Comparison of ENCODE assay signal across 22 cellular contexts in genomic region chr2:9970386-9971044, GRCh38. TPM values are rescaled to one million over a fixed set of nuclear protein-coding genes. Genes with fewer than 3 reads are reported as not detected.
DNase-seq lines count a peak whose midpoint lies in the region; ATAC-seq, FAIRE-seq and TF ChIP-seq lines count a peak whose summit lies in the region.
"Had no signal": no experiment of that assay in that cellular context is flagged by ENCODE, and none has a peak within 500 bp of the region (broad histone marks: within the 10 kb centered on the region; RNA-seq: fewer than 3 reads in every experiment).

No MANE protein-coding gene starts in this region.

- TF ChIP-seq RAD21 in IMR-90 (IDR thresholded peaks at IDR 0.05; ENCODE audit: low read length), result no peak
- no peak for TF ChIP-seq RAD21 in HepG2 (CRISPR knock-in tag; IDR thresholded peaks at IDR 0.05)

- H3K27me3 ChIP-seq in IMR-90 (ENCODE audit: control insufficient read depth, insufficient read depth, low read length) (no peaks in the 10 kb centered on the region), ectodermal cell (ENCODE audit: control insufficient read depth, insufficient read depth, low read length, poor library complexity, severe bottlenecking) (no peaks in the 10 kb centered on the region), mesenchymal stem cell (ENCODE audit: control insufficient read depth in 1 of 2, insufficient read depth in 1 of 2, low read length in 2 of 2) (no peaks in the 10 kb centered on the region), suprapubic skin (no peaks in the 10 kb centered on the region), HepG2 (ENCODE audit: control insufficient read depth in 1 of 2, insufficient read depth in 2 of 2, low read length in 2 of 2) (no peaks in the 10 kb centered on the region)

- H2AFZ ChIP-seq in IMR-90 (replicated peaks; ENCODE audit: low read length, poor library complexity) (peak overlapping the region; percentile 56), mesenchymal stem cell (ENCODE audit: low read depth, low read length) (no peak overlapping the region), HepG2 (ENCODE audit: low read length) (no peak overlapping the region)
- H2AFZ ChIP-seq: GM23338 had no signal

- H3K18ac ChIP-seq in IMR-90 (ENCODE audit: low read depth, low read length), result peak overlapping the region; percentile 64
- H3K18ac ChIP-seq in mesenchymal stem cell (ENCODE audit: low read depth in 1 of 2, low read length in 2 of 2), result no peak overlapping the region

- TF ChIP-seq CTCF in IMR-90 (conservative IDR thresholded peaks at IDR 0.05; ENCODE audit: low read depth, low read length) (no peak), suprapubic skin (IDR thresholded peaks at IDR 0.05) (no peak), HepG2 (CRISPR knock-in tag; IDR thresholded peaks at IDR 0.05) (no peak)

- H3K4me1 ChIP-seq in IMR-90 (ENCODE audit: control insufficient read depth, insufficient read depth, low read length) (peaks cover 32% of the 10 kb centered on the region), ectodermal cell (ENCODE audit: control insufficient read depth, insufficient read depth, low read length) (peaks cover 45% of the 10 kb centered on the region), mesenchymal stem cell (ENCODE audit: control insufficient read depth, insufficient read depth, low read depth, low read length) (peaks cover 12% of the 10 kb centered on the region), suprapubic skin (peaks cover 58% of the 10 kb centered on the region), HepG2 (ENCODE audit: insufficient read depth, low read length) (no peaks in the 10 kb centered on the region)

- ATAC-seq in IMR-90 (ENCODE audit: low read depth), result no peak
- ATAC-seq in HepG2, result no peak
- ATAC-seq in HG02870 (IDR thresholded peaks at IDR 0.05; ENCODE audit: unreplicated experiment), result no peak
- ATAC-seq in HG03159 (IDR thresholded peaks at IDR 0.05; ENCODE audit: unreplicated experiment), result no peak
- ATAC-seq: GM23338; stimulated activated effector memory CD8-positive, alpha-beta T cell treated with anti-CD3 and anti-CD28 coated beads, Interleukin-12 subunit alpha, Interleukin-12 subunit beta, amount 100 ng/mL, for 72 hours had no signal

- H2AK9ac ChIP-seq in IMR-90 (replicated peaks; ENCODE audit: low read depth, low read length, poor library complexity), result no peak overlapping the region

- H3K56ac ChIP-seq in IMR-90 (ENCODE audit: extremely low read depth, insufficient read depth, low read length), result no peak overlapping the region

- BruUV-seq in IMR-90 (replicated peaks; lab: Mats Ljungman, UMichigan) (no TSS peak), HepG2 (replicated peaks; lab: Mats Ljungman, UMichigan) (no TSS peak)

- no peak for TF ChIP-seq EP300 in suprapubic skin (IDR thresholded peaks at IDR 0.05)
- TF ChIP-seq EP300 in HepG2 (IDR thresholded peaks at IDR 0.05; ENCODE audit: low read depth in 2 of 2, low read length in 2 of 2), result no peak
- no peak for TF ChIP-seq EP300 in HepG2 (CRISPR knock-in tag; IDR thresholded peaks at IDR 0.05; ENCODE audit: borderline replicate concordance)

- H2BK12ac ChIP-seq in mesenchymal stem cell (ENCODE audit: low read length in 2 of 2), result no peak overlapping the region

- H3K27ac ChIP-seq in IMR-90 (ENCODE audit: insufficient read depth, low read length), result peak overlapping the region; percentile 76; the same call in 1 of the 2 replicates
- peak overlapping the region; percentile 88 for H3K27ac ChIP-seq in ectodermal cell (ENCODE audit: insufficient read depth, low read depth, low read length, poor library complexity, severe bottlenecking)
- no peak overlapping the region for H3K27ac ChIP-seq in mesenchymal stem cell (ENCODE audit: low read length, poor library complexity, severe bottlenecking)
- peak overlapping the region; percentile 87 for H3K27ac ChIP-seq in suprapubic skin
- H3K27ac ChIP-seq in HepG2 (ENCODE audit: extremely low read length, insufficient read depth, low read length), result no peak overlapping the region
- H3K27ac ChIP-seq: thoracic aorta had no signal

- 56% methylated on average over 2 of the region's 10 CpGs; no CpG with 5 or more reads in 1 of the 2 experiments for WGBS in IMR-90 (ENCODE audit: extremely low coverage in 2 of 2, insufficient read length in 1 of 2), 2 experiments
- WGBS in ectodermal cell, 2 experiments, result 70 to 76% methylated on average over 10 of the region's 10 CpGs
- WGBS in mesenchymal stem cell, result 82% methylated on average over 10 of the region's 10 CpGs
- 57% methylated on average over 10 of the region's 10 CpGs for whole genome bisulfite sequencing in suprapubic skin
- 91% methylated on average over 10 of the region's 10 CpGs for WGBS in HepG2 (ENCODE audit: low lambda C conversion rate)

- peak overlapping the region; percentile 49; the same call in 1 of the 2 replicates for H3K14ac ChIP-seq in IMR-90 (replicated peaks; ENCODE audit: low read depth, low read length)
- no peak overlapping the region for H3K14ac ChIP-seq in mesenchymal stem cell (ENCODE audit: low read length in 2 of 2)

- H4K5ac ChIP-seq in IMR-90 (ENCODE audit: low read depth, low read length), result peak overlapping the region; percentile 75

- H4K8ac ChIP-seq in IMR-90 (ENCODE audit: low read depth in 2 of 2, low read length in 2 of 2), result peak overlapping the region in 1 of 2 experiments; percentile 62; a peak in 1 of 4 replicates
- no peak overlapping the region for H4K8ac ChIP-seq in mesenchymal stem cell (ENCODE audit: low read length)

- peak overlapping the region; percentile 41 for H4K91ac ChIP-seq in IMR-90 (ENCODE audit: insufficient read depth, low read depth, low read length)
- no peak overlapping the region for H4K91ac ChIP-seq in mesenchymal stem cell (ENCODE audit: low read length)

- peak overlapping the region; percentile 62; the same call in 1 of the 2 replicates for H3K4ac ChIP-seq in IMR-90 (ENCODE audit: low read depth, low read length)
- H3K4ac ChIP-seq in mesenchymal stem cell (ENCODE audit: low read depth in 1 of 2, low read length in 2 of 2), result no peak overlapping the region

- DNase-seq in IMR-90, result no peak
- DNase-seq in mesenchymal stem cell, result no peak
- DNase-seq in suprapubic skin (ENCODE audit: low spot score in 2 of 2), result no peak
- DNase-seq in HepG2 (ENCODE audit: low spot score), result no peak
- DNase-seq in GM19239 (ENCODE audit: insufficient read length, low spot score), result no peak
- DNase-seq: activated CD4-positive, alpha-beta T cell treated with anti-CD3 and anti-CD28 coated beads, Interleukin-2, amount 50 U/mL, for 4 hours; amygdala; central memory CD4-positive, alpha-beta T cell; hippocampal formation; Karpas-422; kidney glomerular epithelial cell; midbrain; NCI-H1930; NCI-H526 treated with DMSO at 0.1 percent for 48 hours; retina; SHP77 had no signal

- H3K9ac ChIP-seq in IMR-90 (ENCODE audit: low read depth, low read length) (no peak overlapping the region), mesenchymal stem cell (ENCODE audit: low read length) (peak overlapping the region; percentile 58), HepG2 (ENCODE audit: insufficient read depth, low read depth, low read length) (no peak overlapping the region)

- CTCF ChIA-PET in IMR-90 (lab: Yijun Ruan, JAX) (interaction anchor here (0.7 kb wide), 1 partner anchor 66 kb away, joined by 3 read pairs; no protein-coding TSS in a partner anchor), HepG2 (lab: Yijun Ruan, JAX; ENCODE audit: low intra/inter-chr PET ratio, low total read pairs) (no interaction called here)

- H3K4me3 ChIP-seq in IMR-90 (ENCODE audit: insufficient read depth, low read depth, low read length) (no peak overlapping the region), ectodermal cell (ENCODE audit: insufficient read depth, low read depth, low read length) (no peak overlapping the region), mesenchymal stem cell (ENCODE audit: insufficient read depth in 1 of 2, low read depth in 1 of 2, low read length in 2 of 2) (peak overlapping the region in 1 of 2 experiments; percentile 8), suprapubic skin (no peak overlapping the region), HepG2 (replicated peaks in 1 of 3; ENCODE audit: insufficient read depth in 1 of 3, low read depth in 2 of 3, low read length in 3 of 3) (no peak overlapping the region)
- H3K4me3 ChIP-seq: GM23338, thoracic aorta had no signal

- H3K9me3 ChIP-seq in IMR-90 (ENCODE audit: control insufficient read depth, insufficient read depth, low read length) (no peaks in the 10 kb centered on the region), ectodermal cell (ENCODE audit: control insufficient read depth, low read length) (no peaks in the 10 kb centered on the region), mesenchymal stem cell (ENCODE audit: control insufficient read depth, low read length) (no peaks in the 10 kb centered on the region), suprapubic skin (no peaks in the 10 kb centered on the region), HepG2 (ENCODE audit: low read length) (no peaks in the 10 kb centered on the region)
- H3K9me3 ChIP-seq: thoracic aorta had no signal

- H2BK120ac ChIP-seq in IMR-90 (ENCODE audit: low read depth, low read length), result peak overlapping the region; percentile 21
- no peak overlapping the region for H2BK120ac ChIP-seq in mesenchymal stem cell (ENCODE audit: low read depth, low read length)

- H3K79me1 ChIP-seq in IMR-90 (ENCODE audit: low read depth in 1 of 2, low read length in 2 of 2) (no peaks in the 10 kb centered on the region), mesenchymal stem cell (replicated peaks; ENCODE audit: low read length, poor library complexity, severe bottlenecking) (no peaks in the 10 kb centered on the region)

- H2AK5ac ChIP-seq in IMR-90 (ENCODE audit: low read depth, low read length) (peak overlapping the region; percentile 48; the same call in 1 of the 2 replicates), mesenchymal stem cell (ENCODE audit: low read length, severe bottlenecking) (no peak overlapping the region)

- intact Hi-C loops in IMR-90 (cut with micrococcal nuclease) (no loop called here), HepG2 (cut with micrococcal nuclease; ENCODE audit: unreplicated experiment) (no loop called here)

- H2BK5ac ChIP-seq in IMR-90 (ENCODE audit: low read depth, low read length, poor library complexity, severe bottlenecking), result peak overlapping the region; percentile 65
- H2BK5ac ChIP-seq in mesenchymal stem cell (ENCODE audit: low read depth, low read length, poor library complexity, severe bottlenecking), result no peak overlapping the region

- H3K4me2 ChIP-seq in IMR-90 (ENCODE audit: low read depth, low read length) (peak overlapping the region; percentile 57), mesenchymal stem cell (ENCODE audit: low read length, poor library complexity, severe bottlenecking) (no peak overlapping the region), HepG2 (ENCODE audit: low read depth, low read length) (no peak overlapping the region)
- H3K4me2 ChIP-seq: GM23338 had no signal

- in situ Hi-C loops in IMR-90 (cut with MboI; ENCODE audit: low sequenced_read_pairs), result no loop called here
- in situ Hi-C loops in HepG2 (cut with HindIII; ENCODE audit: extremely low pct_ligation_motif_present, low pct_unique_long_range_greater_than_20kb), result no loop called here

- TF ChIP-seq POLR2A in IMR-90 (IDR thresholded peaks at IDR 0.05; ENCODE audit: low read depth, low read length) (no peak), suprapubic skin (IDR thresholded peaks at IDR 0.05) (no peak), HepG2 (IDR thresholded peaks at IDR 0.05; ENCODE audit: insufficient read depth in 1 of 2, low read depth in 2 of 2, low read length in 2 of 2) (no peak)

- H2BK15ac ChIP-seq in IMR-90 (ENCODE audit: low read depth, low read length), result peak overlapping the region; percentile 26; the same call in 1 of the 3 replicates
- no peak overlapping the region for H2BK15ac ChIP-seq in mesenchymal stem cell (ENCODE audit: low read depth, poor library complexity, severe bottlenecking)

- H4K20me1 ChIP-seq in IMR-90 (ENCODE audit: insufficient read depth, low read length) (no peaks in the 10 kb centered on the region), HepG2 (ENCODE audit: insufficient read depth, low read length) (no peaks in the 10 kb centered on the region)

- dilution Hi-C loops in IMR-90 (cut with HindIII; ENCODE audit: low sequenced_read_pairs, unreplicated experiment), result no loop called here

- peaks cover 6% of the 10 kb centered on the region for H3K9me1 ChIP-seq in IMR-90 (ENCODE audit: insufficient read depth, low read length)

- no peak overlapping the region for H3K23ac ChIP-seq in IMR-90 (ENCODE audit: low read depth, low read length)
- no peak overlapping the region for H3K23ac ChIP-seq in mesenchymal stem cell (ENCODE audit: low read length in 2 of 2)

- no peaks in the 10 kb centered on the region for H3K36me3 ChIP-seq in IMR-90 (ENCODE audit: control insufficient read depth, insufficient read depth, low read length)
- H3K36me3 ChIP-seq in ectodermal cell (ENCODE audit: control insufficient read depth, insufficient read depth, low read length), result peaks cover 1% of the 10 kb centered on the region
- no peaks in the 10 kb centered on the region for H3K36me3 ChIP-seq in mesenchymal stem cell (ENCODE audit: control insufficient read depth in 1 of 2, insufficient read depth in 2 of 2, low read depth in 1 of 2, low read length in 2 of 2)
- peaks cover 14% of the 10 kb centered on the region for H3K36me3 ChIP-seq in suprapubic skin
- peaks cover 7 to 70% of the 10 kb centered on the region in 2 experiments; a peak in 4 of 5 replicates for H3K36me3 ChIP-seq in HepG2 (replicated peaks in 1 of 2; ENCODE audit: control insufficient read depth in 1 of 2, insufficient read depth in 2 of 2, low read length in 2 of 2)
- H3K36me3 ChIP-seq: thoracic aorta had no signal

- H2BK20ac ChIP-seq in IMR-90 (ENCODE audit: low read depth, low read length), result peak overlapping the region; percentile 40

- H3K79me2 ChIP-seq in HepG2 (ENCODE audit: insufficient read depth, low read length), result no peaks in the 10 kb centered on the region

- no peak for FAIRE-seq in HepG2 (lab: Jason Lieb, UNC)
- FAIRE-seq in GM19239 (lab: Jason Lieb, UNC), result no peak

- POLR2A ChIA-PET in IMR-90 (lab: Charles Lee; ENCODE audit: unreplicated experiment) (no interaction called here), HepG2 (lab: Yijun Ruan, JAX) (no interaction called here)

RNA-seq across cellular contexts. Expression of gene GRHL1, which starts 19.0 kb away (rescaled TPM):
- total RNA-seq in IMR-90 (2012; rRNA removed) (0.18 and 0.56 TPM in 2 replicates), suprapubic skin (100 to 1,000 TPM; 112 to 233 (median 121) TPM), HepG2 (2016; rRNA removed; fragmentation: Illumina TruSeq; extraction: Trizol) (10.6 and 12.0 TPM in 2 replicates)
- polyA plus RNA-seq in IMR-90 (2012; rRNA removed) (0.21 and 0.26 TPM in 2 replicates), HepG2 (2011; rRNA removed) (9.3 and 13.5 TPM in 2 replicates)
- 0.03 and 0.04 TPM in 2 replicates for polyA plus RNA-seq in IMR-90 (2012; cell fraction: cytosol; rRNA removed)
- 0.29 and 1.5 TPM in 2 replicates for polyA plus RNA-seq in IMR-90 (2012; cell fraction: nucleus; rRNA removed; ENCODE audit: low replicate concordance)
- 5.3 TPM for polyA plus RNA-seq in ectodermal cell (2013, experiment 1 of 4)
- polyA plus RNA-seq in ectodermal cell (2013, experiment 2 of 4), result 6.2 TPM
- 5.4 TPM for polyA plus RNA-seq in ectodermal cell (2013, experiment 3 of 4)
- 5.8 TPM for polyA plus RNA-seq in ectodermal cell (2013, experiment 4 of 4)
- polyA plus RNA-seq in mesenchymal stem cell (2013, experiment 1 of 2), result 0.18 TPM
- 0.16 TPM for polyA plus RNA-seq in mesenchymal stem cell (2013, experiment 2 of 2)
- 5.6 and 8.3 TPM in 2 replicates for total RNA-seq in HepG2 (2016; cell fraction: cytosol; rRNA removed; fragmentation: Illumina TruSeq; extraction: Trizol; ENCODE audit: low read depth)
- 10.0 and 12.7 TPM in 2 replicates for total RNA-seq in HepG2 (2016; cell fraction: insoluble cytoplasmic fraction; rRNA removed; fragmentation: Illumina TruSeq; extraction: Trizol)
- 5.3 and 6.5 TPM in 2 replicates for total RNA-seq in HepG2 (2016; cell fraction: membrane; rRNA removed; fragmentation: Illumina TruSeq; extraction: Trizol)
- total RNA-seq in HepG2 (2016; cell fraction: nucleus; rRNA removed; fragmentation: Illumina TruSeq; extraction: Trizol), result 19.5 and 21.6 TPM in 2 replicates
- polyA plus RNA-seq in HepG2 (2011; cell fraction: cytosol; rRNA removed), result 4.2 and 6.2 TPM in 2 replicates
- polyA plus RNA-seq in HepG2 (2011; cell fraction: nucleus; rRNA removed), result 25.1 and 30.9 TPM in 2 replicates
- 7.4 and 11.8 TPM in 2 replicates for polyA plus RNA-seq in HepG2 (2012)
- polyA plus RNA-seq in HepG2 (2016; cell fraction: cytosol; fragmentation: Illumina TruSeq; extraction: Trizol; ENCODE audit: low read depth), result 0.66 and 1.2 TPM in 2 replicates
- polyA plus RNA-seq in HepG2 (2016; cell fraction: insoluble cytoplasmic fraction; fragmentation: Illumina TruSeq; extraction: Trizol; ENCODE audit: low read depth), result 8.6 and 8.8 TPM in 2 replicates
- 1.7 and 1.9 TPM in 2 replicates for polyA plus RNA-seq in HepG2 (2016; cell fraction: membrane; fragmentation: Illumina TruSeq; extraction: Trizol; ENCODE audit: low read depth)
- polyA plus RNA-seq in HepG2 (2016; cell fraction: nucleus; fragmentation: Illumina TruSeq; extraction: Trizol; ENCODE audit: insufficient read depth, low read depth), result 24.2 and 25.3 TPM in 2 replicates
- polyA minus RNA-seq in HepG2 (2011; rRNA and poly(A)+ RNA removed; ENCODE audit: low replicate concordance), result 9.4 and 18.5 TPM in 2 replicates
- 4.8 and 5.4 TPM in 2 replicates for polyA minus RNA-seq in HepG2 (2011; cell fraction: cytosol; rRNA and poly(A)+ RNA removed)
- 36.2 and 51.6 TPM in 2 replicates for polyA minus RNA-seq in HepG2 (2011; cell fraction: nucleus; rRNA and poly(A)+ RNA removed)

Comparison
In these comparisons a context has a peak if more than half of its experiments do, and no peak if none do; other contexts are left out.
1. H3K27ac ChIP-seq: peak in IMR-90 (single experiment), ectodermal cell (single experiment) and suprapubic skin (single experiment); none in mesenchymal stem cell (single experiment) and HepG2 (single experiment).